ENCODE assay signal across 11 cellular contexts in the genomic region with DNA sequence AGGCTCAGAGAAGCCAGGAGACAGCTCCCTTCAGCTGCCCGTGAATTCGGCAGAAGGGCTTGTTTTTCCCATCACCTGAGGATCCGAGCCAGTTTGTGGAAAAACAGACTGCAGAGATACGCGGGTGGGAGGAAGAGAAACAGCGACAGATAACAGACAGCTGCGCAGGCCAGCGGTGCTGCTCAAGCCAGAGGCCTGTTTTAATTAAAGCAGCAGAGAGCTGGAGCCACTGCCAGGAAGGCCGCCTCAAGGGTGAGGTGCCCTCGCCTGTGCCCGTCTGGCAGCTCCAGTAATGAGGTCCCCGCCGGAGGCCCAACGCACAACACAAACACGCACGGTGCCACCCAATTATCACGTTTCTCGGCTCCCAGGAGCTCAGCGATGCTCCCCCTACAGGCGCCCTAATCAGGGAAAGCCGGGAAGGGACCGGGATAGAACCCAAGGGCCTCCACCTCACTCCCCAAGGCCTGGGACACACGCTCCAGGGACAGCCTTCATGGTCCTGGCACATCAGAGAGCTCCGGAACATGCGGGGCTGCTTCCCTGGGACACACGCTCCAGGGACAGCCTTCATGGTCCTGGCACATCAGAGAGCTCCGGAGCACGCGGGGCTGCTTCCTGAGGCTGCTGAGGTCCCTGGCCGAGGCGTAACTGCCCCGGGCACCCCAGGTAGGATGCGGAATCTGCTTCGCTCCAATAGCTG.
DNase-seq lines count a peak whose midpoint lies in the region; ATAC-seq lines count a peak whose summit lies in the region.
"Had no signal": no experiment of that assay in that cellular context is flagged by ENCODE, and none has a peak within 500 bp of the region (broad histone marks: within the 10 kb centered on the region; RNA-seq: fewer than 3 reads in every experiment).

No MANE protein-coding gene starts in this region.

- peaks cover 4 to 6% of the 10 kb centered on the region in 2 donors for H3K36me3 ChIP-seq in mucosa of rectum (ENCODE audit: control insufficient read depth in 2 of 2, insufficient read depth in 2 of 2, low read length in 2 of 2)
- no peaks in the 10 kb centered on the region for H3K36me3 ChIP-seq in aorta (ENCODE audit: control insufficient read depth in 1 of 2, insufficient read depth in 2 of 2, low read length in 1 of 2)
- H3K36me3 ChIP-seq: Peyer's patch, prostate gland had no signal

- no peak overlapping the region for H3K9ac ChIP-seq in mucosa of rectum (ENCODE audit: low read depth in 1 of 2, low read length in 2 of 2)

- H3K9me3 ChIP-seq in mucosa of rectum (ENCODE audit: control insufficient read depth in 2 of 2, low read length in 2 of 2) = no peaks in the 10 kb centered on the region
- H3K9me3 ChIP-seq in aorta (ENCODE audit: control insufficient read depth, low read length) = no peaks in the 10 kb centered on the region
- H3K9me3 ChIP-seq: Peyer's patch, prostate gland had no signal

- ATAC-seq in Right ventricle myocardium inferior = peak; percentile 70
- ATAC-seq in aorta (ENCODE audit: low FRiP score) = peak; percentile 12

- H3K4me1 ChIP-seq in mucosa of rectum (ENCODE audit: control insufficient read depth in 2 of 2, insufficient read depth in 2 of 2, low read length in 2 of 2) = peaks cover 3 to 9% of the 10 kb centered on the region in 2 donors
- H3K4me1 ChIP-seq in aorta (ENCODE audit: control insufficient read depth in 1 of 2, insufficient read depth in 2 of 2, low read length in 2 of 2) = peaks cover 0 to 3% of the 10 kb centered on the region in 2 donors

- H3K27me3 ChIP-seq in mucosa of rectum (ENCODE audit: control insufficient read depth in 2 of 2, insufficient read depth in 2 of 2, low read length in 2 of 2) (no peaks in the 10 kb centered on the region), aorta (ENCODE audit: control insufficient read depth in 1 of 2, insufficient read depth in 2 of 2, low read length in 1 of 2) (no peaks in the 10 kb centered on the region)
- H3K27me3 ChIP-seq: Peyer's patch had no signal

- H3K27ac ChIP-seq in mucosa of rectum (ENCODE audit: low read depth in 2 of 2, low read length in 2 of 2) = peak overlapping the region; percentile 22 to 56
- peak overlapping the region in 1 of 2 donors; percentile 49 for H3K27ac ChIP-seq in aorta (ENCODE audit: low read depth in 1 of 2, low read length in 2 of 2)
- H3K27ac ChIP-seq: prostate gland had no signal

- peak; percentile 85 for DNase-seq in Right ventricle myocardium inferior (ENCODE audit: missing footprints)
- no peak for DNase-seq in cardiac septum (ENCODE audit: low spot score)
- peak in 23 of 42 donors; percentile 10 to 60 (median 28) for DNase-seq in head of caudate nucleus
- peak in 1 of 2 donors; percentile 78 for DNase-seq in aorta
- no peak for DNase-seq in SKM-1 (lab: John Stamatoyannopoulos, UW; ENCODE audit: unreplicated experiment)
- no peak for DNase-seq in stimulated activated naive CD4-positive, alpha-beta T cell treated with Interleukin-2 at 50 U/mL for 16 hours (lab: John Stamatoyannopoulos, UW)
- no peak for DNase-seq in OCI-M2 (lab: John Stamatoyannopoulos, UW; ENCODE audit: unreplicated experiment)
- DNase-seq: NCI-H1092 treated with DMSO at 0.1 percent for 48 hours had no signal

- no peak overlapping the region for H3K4me3 ChIP-seq in mucosa of rectum (ENCODE audit: low read length in 2 of 2)
- no peak overlapping the region for H3K4me3 ChIP-seq in aorta (ENCODE audit: low read length in 2 of 2)
- H3K4me3 ChIP-seq: Peyer's patch, prostate gland had no signal

- intact Hi-C loops in Right ventricle myocardium inferior (cut with DNase I) = loop anchor here (2.0 to 5.0 kb wide), 3 partner anchors 36 to 145 kb away; partner anchors contain the start of genes DNAAF5 and PRKAR1B
- intact Hi-C loops in cardiac septum (cut with DNase I) = loop anchor here (2.0 to 5.0 kb wide), 3 partner anchors 61 to 143 kb away; partner anchors contain the start of genes DNAAF5 and PRKAR1B
- intact Hi-C loops in head of caudate nucleus (cut with DNase I) = no loop called here
- intact Hi-C loops in aorta (cut with DNase I) = no loop called here

- 33 to 34% methylated on average over 34 of the region's 34 CpGs for WGBS in aorta, 2 donors

Comparison
In these comparisons a context has a peak if more than half of its experiments do, and no peak if none do; other contexts are left out.
1. DNase-seq: peak in Right ventricle myocardium inferior (single experiment) and head of caudate nucleus (23 of 42); none in cardiac septum (single experiment), SKM-1 (single experiment), stimulated activated naive CD4-positive, alpha-beta T cell treated with Interleukin-2 at 50 U/mL for 16 hours (single experiment) and OCI-M2 (single experiment).
2. intact Hi-C loops: an anchor here in Right ventricle myocardium inferior (2.0 to 5.0 kb wide) and cardiac septum (2.0 to 5.0 kb wide); none called in head of caudate nucleus and aorta.